8 cellular contexts compared by ENCODE assay signal in the genomic region with DNA sequence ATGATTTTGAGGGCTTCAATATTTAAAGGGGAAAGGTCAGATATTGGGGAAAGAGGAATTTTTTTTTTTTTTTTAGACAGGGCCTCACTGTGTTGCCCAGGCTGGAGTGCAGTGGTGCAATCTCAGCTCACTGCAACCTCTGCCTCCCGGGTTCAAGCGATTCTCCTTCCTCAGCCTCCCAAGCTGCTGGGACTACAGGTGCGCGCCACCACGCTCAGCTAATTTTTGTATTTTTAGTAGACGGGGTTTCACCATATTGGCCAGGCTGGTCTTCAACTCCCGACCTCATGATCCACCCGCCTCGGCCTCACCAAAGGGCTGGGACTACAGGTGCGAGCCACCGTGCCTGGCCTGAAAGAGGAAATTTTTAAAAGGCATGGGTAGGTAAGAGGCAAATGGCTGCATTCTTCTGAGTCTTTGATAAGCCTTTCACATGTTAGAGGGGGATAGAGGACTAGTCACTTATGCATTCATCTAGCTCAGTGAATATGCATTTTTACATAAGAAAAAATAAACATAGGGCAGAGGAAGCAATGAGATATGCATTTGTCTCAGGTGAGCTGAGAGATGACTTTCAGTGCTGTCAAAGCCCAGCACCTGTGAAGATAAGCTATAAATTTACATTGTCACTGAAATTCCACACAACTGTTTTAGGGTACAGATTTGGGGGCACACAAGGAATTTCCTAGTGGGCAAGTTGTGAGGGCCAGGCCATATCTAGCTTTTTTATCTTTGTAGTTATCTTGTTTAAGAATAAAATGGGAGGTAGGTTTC. TPM values are rescaled to one million over a fixed set of nuclear protein-coding genes. Genes with fewer than 3 reads are reported as not detected.
DNase-seq lines count a peak whose midpoint lies in the region; TF ChIP-seq lines count a peak whose summit lies in the region.

No MANE protein-coding gene starts in this region.

- TF ChIP-seq CTCF in coronary artery (IDR thresholded peaks at IDR 0.05) = no peak

- no peaks in the 10 kb centered on the region for H3K36me3 ChIP-seq in ACC112 (ENCODE audit: insufficient read depth, low read length)
- no peaks in the 10 kb centered on the region for H3K36me3 ChIP-seq in muscle layer of duodenum (ENCODE audit: control insufficient read depth in 1 of 2, insufficient read depth in 2 of 2, low read length in 2 of 2)

- DNase-seq in Jurkat, Clone E6-1 (ENCODE audit: low read depth, low spot score) = no peak
- DNase-seq in coronary artery (ENCODE audit: low spot score) (no peak), mesenteric fat pad (ENCODE audit: low spot score) (no peak), cortex of kidney (lab: John Stamatoyannopoulos, UW) (no peak), GF-D8 (lab: John Stamatoyannopoulos, UW) (no peak), SHP77 treated with DMSO at 0.1 percent for 48 hours (lab: John Stamatoyannopoulos, UW) (no peak)

- H3K27ac ChIP-seq in ACC112 (ENCODE audit: low read depth, low read length) = no peak overlapping the region
- no peak overlapping the region for H3K27ac ChIP-seq in coronary artery
- H3K27ac ChIP-seq in muscle layer of duodenum (ENCODE audit: low read length) = no peak overlapping the region

- H3K79me2 ChIP-seq in ACC112 (ENCODE audit: control insufficient read depth, insufficient read depth, low read length, unreplicated experiment) = no peaks in the 10 kb centered on the region

- H3K4me1 ChIP-seq in ACC112 (ENCODE audit: control insufficient read depth, insufficient read depth, low read length, unreplicated experiment) (peaks cover 3% of the 10 kb centered on the region), muscle layer of duodenum (ENCODE audit: control insufficient read depth in 1 of 2, insufficient read depth in 2 of 2, low read length in 2 of 2) (peaks cover 0 to 15% of the 10 kb centered on the region in 2 donors)

- peak overlapping the region; percentile 95 for H2AFZ ChIP-seq in ACC112 (ENCODE audit: low read length, unreplicated experiment)

- H3K27me3 ChIP-seq in ACC112 (ENCODE audit: insufficient read depth, low read length) (no peaks in the 10 kb centered on the region), muscle layer of duodenum (ENCODE audit: low read depth, low read length) (no peaks in the 10 kb centered on the region)

- H3K9me3 ChIP-seq in muscle layer of duodenum (ENCODE audit: control insufficient read depth in 1 of 2, low read length in 2 of 2) = no peaks in the 10 kb centered on the region

- H3K4me3 ChIP-seq in ACC112 (ENCODE audit: low read depth, low read length) (peak overlapping the region; percentile 88), coronary artery (peak overlapping the region; percentile 95), muscle layer of duodenum (ENCODE audit: low read depth in 1 of 2, low read length in 2 of 2) (peak overlapping the region; percentile 93 to 99)
- peak overlapping the region; percentile 69 for H3K4me3 ChIP-seq in Jurkat, Clone E6-1 (ENCODE audit: low read length)

RNA-seq across cellular contexts. Expression of a gene that starts 1.1 kb away (rescaled TPM):
- polyA plus RNA-seq in Jurkat, Clone E6-1 (2012; ENCODE audit: insufficient read depth, insufficient read length) = 8.7 TPM
- total RNA-seq in mesenteric fat pad = 11.5 TPM

RNA-seq across cellular contexts. Expression of a gene that starts 14.4 kb away (rescaled TPM):
- polyA plus RNA-seq in Jurkat, Clone E6-1 (2012; ENCODE audit: insufficient read depth, insufficient read length) = 18.5 TPM
- total RNA-seq in mesenteric fat pad = 25.9 TPM
